1 cellular context compared by ENCODE assay signal in genomic region chr6:109383438-109383940, GRCh38.
TF ChIP-seq lines count a peak whose summit lies in the region.

No MANE protein-coding gene starts in this region.

TF ChIP-seq in WTC11, 78 proteins besides CTCF, POLR2A, EP300 and RAD21 (continued from another document):
- TF ChIP-seq ZNF425 (CRISPR knock-in tag; conservative IDR thresholded peaks at IDR 0.05) (no peak), IRF2 (CRISPR knock-in tag; IDR thresholded peaks at IDR 0.05; ENCODE audit: borderline replicate concordance, low read depth) (no peak), FOXK1 (CRISPR knock-in tag; IDR thresholded peaks at IDR 0.05) (no peak), MYBL2 (CRISPR knock-in tag; IDR thresholded peaks at IDR 0.05) (no peak), HMGA2 (CRISPR knock-in tag; IDR thresholded peaks at IDR 0.05) (no peak), NFYB (CRISPR knock-in tag; conservative IDR thresholded peaks at IDR 0.05; ENCODE audit: low read depth) (no peak)
